Comparison of ENCODE assay signal across 21 cellular contexts in genomic region chr16:66041907-66042306, GRCh38.
"Had no signal": no experiment of that assay in that cellular context is flagged by ENCODE, and none has a peak within 500 bp of the region (broad histone marks: within the 10 kb centered on the region; RNA-seq: fewer than 3 reads in every experiment).

No MANE protein-coding gene starts in this region.

- H3K36me3 ChIP-seq: left ventricle myocardium inferior, ovary, right atrium auricular region, right lobe of liver, tibial nerve, uterus had no signal

- ATAC-seq: mucosa of descending colon; naive thymus-derived CD4-positive, alpha-beta T cell; natural killer cell treated with Interleukin-12 subunit alpha and Interleukin-12 subunit beta and Interleukin-15 and Interleukin-18, amount 100 ng/mL, for 72 hours; right lobe of liver; stimulated activated memory B cell treated with anti-CD40 and anti-IgM and Interleukin-4, amounts not matched to agents 10 μg/mL and 1 μg/mL and 100 μg/mL, for 72 hours; stimulated activated naive CD8-positive, alpha-beta T cell treated with anti-CD3 and anti-CD28 coated beads, Interleukin-15, amount 100 ng/mL, for 72 hours had no signal

- H3K4me1 ChIP-seq: right lobe of liver, uterus had no signal

- H3K27ac ChIP-seq: left ventricle myocardium inferior, ovary, right atrium auricular region, right lobe of liver, tibial nerve, uterus had no signal

- H3K9me3 ChIP-seq: left ventricle myocardium inferior, mucosa of descending colon, ovary, right atrium auricular region, right lobe of liver, tibial nerve, uterus had no signal

- H3K4me3 ChIP-seq: left ventricle myocardium inferior, lung, mucosa of descending colon, ovary, right atrium auricular region, right lobe of liver, smooth muscle cell, tibial nerve, uterus had no signal

- DNase-seq: hippocampal formation; left ventricle myocardium inferior; midbrain; mucosa of descending colon; naive thymus-derived CD4-positive, alpha-beta T cell; ovary; stimulated activated CD4-positive, alpha-beta T cell treated with anti-CD3 and anti-CD28 coated beads, Interleukin-1b, Interleukin-23, amount 100 ng/mL, for 48 hours; stimulated activated CD4-positive, alpha-beta T cell treated with anti-CD3 and anti-CD28 coated beads, Interleukin-2, amount 100 ng/mL, for 48 hours; stimulated activated CD4-positive, alpha-beta T cell treated with anti-CD3 and anti-CD28 coated beads, Interleukin-4, amount 100 ng/mL, for 4 hours; stimulated activated CD8-positive, alpha-beta memory T cell treated with anti-CD3 and anti-CD28 coated beads, Interleukin-4, amount 100 ng/mL, for 48 hours; stimulated activated naive CD4-positive, alpha-beta T cell treated with Interleukin-2 at 50 U/mL for 16 hours; stimulated activated naive CD8-positive, alpha-beta T cell treated with anti-CD3 and anti-CD28 coated beads, Interleukin-15, amount 100 ng/mL, for 72 hours; substantia nigra; uterus had no signal

- H3K27me3 ChIP-seq: ovary, right atrium auricular region, right lobe of liver, tibial nerve, uterus had no signal

- H3K4me2 ChIP-seq: smooth muscle cell had no signal
